1 cellular context compared by ENCODE assay signal in genomic region chr5:50799596-50799995, GRCh38.
TF ChIP-seq lines count a peak whose summit lies in the region.

No MANE protein-coding gene starts in this region.

TF ChIP-seq in GM12878, 131 proteins besides CTCF, POLR2A, EP300 and RAD21:
- no peak for TF ChIP-seq BCL11A (IDR thresholded peaks at IDR 0.05; ENCODE audit: low read depth, low read length)
- TF ChIP-seq PAX8 (IDR thresholded peaks at IDR 0.05): no peak
- TF ChIP-seq ATF3 (IDR thresholded peaks at IDR 0.05; ENCODE audit: borderline replicate concordance, extremely low read depth, low read depth, low read length): no peak
- TF ChIP-seq MTA2 (IDR thresholded peaks at IDR 0.05; ENCODE audit: low read depth): no peak
- no peak for TF ChIP-seq MAX (IDR thresholded peaks at IDR 0.05; ENCODE audit: low read depth, low read length)
- no peak for TF ChIP-seq BMI1 (IDR thresholded peaks at IDR 0.05; ENCODE audit: borderline replicate concordance)
- no peak for TF ChIP-seq JUNB (IDR thresholded peaks at IDR 0.05)
- TF ChIP-seq MYB (IDR thresholded peaks at IDR 0.05; ENCODE audit: borderline replicate concordance, low read depth, low read length): no peak
- no peak for TF ChIP-seq NFIC (IDR thresholded peaks at IDR 0.05; ENCODE audit: low read depth, low read length)
- TF ChIP-seq KLF5 (IDR thresholded peaks at IDR 0.05; ENCODE audit: partially characterized antibody): no peak
- no peak for TF ChIP-seq SKIL (IDR thresholded peaks at IDR 0.05; ENCODE audit: low read depth, poor library complexity, severe bottlenecking)
- TF ChIP-seq MLLT1 (IDR thresholded peaks at IDR 0.05): no peak
- TF ChIP-seq EZH2 (IDR thresholded peaks at IDR 0.05; ENCODE audit: borderline replicate concordance, control insufficient read depth, low read depth, low read length): no peak
- TF ChIP-seq POLR2AphosphoS5 (IDR thresholded peaks at IDR 0.05; ENCODE audit: low read length): no peak
- no peak for TF ChIP-seq PML (IDR thresholded peaks at IDR 0.05; ENCODE audit: low read length)
- no peak for TF ChIP-seq ZZZ3 (IDR thresholded peaks at IDR 0.05; ENCODE audit: control insufficient read depth, insufficient read length, low read depth)
- TF ChIP-seq NFYA (IDR thresholded peaks at IDR 0.05; ENCODE audit: borderline replicate concordance, low read depth, low read length): no peak
- no peak for TF ChIP-seq SUPT20H (IDR thresholded peaks at IDR 0.05; ENCODE audit: borderline replicate concordance, control insufficient read depth, low read depth, low read length)
